In the genomic region with DNA sequence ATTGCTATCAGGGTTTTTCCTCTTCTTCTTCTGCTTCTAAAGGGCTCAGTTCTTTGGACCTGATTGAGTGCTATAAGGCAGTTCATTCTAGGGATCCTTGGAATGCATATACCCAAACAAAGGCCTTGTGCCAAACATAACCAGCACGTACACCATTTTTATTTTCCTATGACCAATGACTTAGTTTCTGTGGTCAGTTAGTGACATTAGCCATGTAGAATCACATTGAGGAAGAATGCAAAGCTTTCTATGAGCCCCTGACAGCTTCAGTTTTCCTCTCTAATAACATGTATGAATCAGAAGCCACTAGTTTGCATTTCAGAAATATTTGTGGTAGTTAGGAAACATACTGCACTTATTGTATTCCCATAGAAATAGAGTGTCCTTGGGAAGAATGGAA, we compare ENCODE assay signal across 19 cellular contexts.
DNase-seq lines count a peak whose midpoint lies in the region; ATAC-seq and TF ChIP-seq lines count a peak whose summit lies in the region.
"Had no signal": no experiment of that assay in that cellular context is flagged by ENCODE, and none has a peak within 500 bp of the region (broad histone marks: within the 10 kb centered on the region; RNA-seq: fewer than 3 reads in every experiment).

No MANE protein-coding gene starts in this region.

- no peak overlapping the region for H3K4me3 Mint-ChIP-seq in mesothelial cell of epicardium
- H3K4me3 Mint-ChIP-seq: activated naive CD4-positive, alpha-beta T cell treated with anti-CD3 and anti-CD28 coated beads, Interleukin-2, amount 10 ng/mL, durations not matched to agents 7 days and 5 days; immature natural killer cell had no signal

- no peaks in the 10 kb centered on the region for H3K36me3 Mint-ChIP-seq in mesothelial cell of epicardium
- H3K36me3 Mint-ChIP-seq: activated naive CD4-positive, alpha-beta T cell treated with anti-CD3 and anti-CD28 coated beads, Interleukin-2, amount 10 ng/mL, durations not matched to agents 7 days and 5 days; immature natural killer cell had no signal

- peaks cover 9% of the 10 kb centered on the region for H3K27me3 ChIP-seq in BJ (ENCODE audit: control insufficient read depth, insufficient read depth, low read length)
- H3K27me3 ChIP-seq: colonic mucosa, esophagus squamous epithelium, upper lobe of right lung had no signal

- POLR2A ChIA-PET in BJ (lab: Charles Lee) = interaction anchor here (0.6 kb wide), 1 partner anchor 338 kb away, joined by 5 read pairs; a partner anchor contains a TSS

- no peaks in the 10 kb centered on the region for H3K36me3 ChIP-seq in BJ (ENCODE audit: control insufficient read depth, insufficient read depth, low read length)
- H3K36me3 ChIP-seq: colonic mucosa, esophagus squamous epithelium, SJCRH30, upper lobe of right lung had no signal

- DNase-seq in BJ (ENCODE audit: low read depth) (peak; percentile 85), NCI-H226 (peak; percentile 51), dedifferentiated amniotic fluid mesenchymal stem cell (ENCODE audit: extremely low spot score) (peak; percentile 68), non-pigmented ciliary epithelial cell (ENCODE audit: low read depth) (peak; percentile 80), mesothelial cell of epicardium (ENCODE audit: low spot score in 2 of 2, unreplicated experiment in 2 of 2) (no peak)
- DNase-seq: activated naive CD4-positive, alpha-beta T cell treated with anti-CD3 and anti-CD28 coated beads, Interleukin-2, amount 10 ng/mL, durations not matched to agents 7 days and 5 days; C1 segment of cervical spinal cord; colonic mucosa; DND-41; esophagus squamous epithelium; immature natural killer cell; NCI-H1930; stimulated activated CD4-positive, alpha-beta T cell treated with anti-CD3 and anti-CD28 coated beads, Interleukin-2, amount 100 ng/mL, for 24 hours; upper lobe of right lung had no signal

- no peaks in the 10 kb centered on the region for H3K9me3 Mint-ChIP-seq in mesothelial cell of epicardium
- H3K9me3 Mint-ChIP-seq: activated naive CD4-positive, alpha-beta T cell treated with anti-CD3 and anti-CD28 coated beads, Interleukin-2, amount 10 ng/mL, durations not matched to agents 7 days and 5 days had no signal

- H3K4me1 Mint-ChIP-seq in mesothelial cell of epicardium = peaks cover 2% of the 10 kb centered on the region
- H3K4me1 Mint-ChIP-seq: activated naive CD4-positive, alpha-beta T cell treated with anti-CD3 and anti-CD28 coated beads, Interleukin-2, amount 10 ng/mL, durations not matched to agents 7 days and 5 days; immature natural killer cell had no signal

- no peak for ATAC-seq in GM18867 (IDR thresholded peaks at IDR 0.05; ENCODE audit: unreplicated experiment)
- no peak for ATAC-seq in GM18519 (IDR thresholded peaks at IDR 0.05; ENCODE audit: low FRiP score, unreplicated experiment)
- ATAC-seq in HG02870 (IDR thresholded peaks at IDR 0.05; ENCODE audit: unreplicated experiment) = no peak
- ATAC-seq: upper lobe of right lung had no signal

- H3K4me3 ChIP-seq in BJ (ENCODE audit: low read depth, low read length) = no peak overlapping the region
- H3K4me3 ChIP-seq: colonic mucosa, esophagus squamous epithelium, SJCRH30, upper lobe of right lung had no signal

- H3K27ac Mint-ChIP-seq in mesothelial cell of epicardium = no peak overlapping the region
- H3K27ac Mint-ChIP-seq: activated naive CD4-positive, alpha-beta T cell treated with anti-CD3 and anti-CD28 coated beads, Interleukin-2, amount 10 ng/mL, durations not matched to agents 7 days and 5 days; immature natural killer cell; progenitor cell of endocrine pancreas had no signal

- CTCF ChIA-PET in BJ (lab: Yijun Ruan, JAX) = interaction anchor here (1.0 to 3.0 kb wide), 2 partner anchors 10 to 251 kb away, joined by 4 to 12 read pairs; no protein-coding TSS in a partner anchor

- TF ChIP-seq CTCF in BJ (IDR thresholded peaks at IDR 0.05; ENCODE audit: insufficient read depth, low read depth, low read length) (no peak), mesothelial cell of epicardium (IDR thresholded peaks at IDR 0.05; ENCODE audit: unreplicated experiment) (no peak)

- peaks cover 1% of the 10 kb centered on the region for H3K27me3 Mint-ChIP-seq in mesothelial cell of epicardium (ENCODE audit: low read depth)
- H3K27me3 Mint-ChIP-seq: progenitor cell of endocrine pancreas had no signal

Comparison
In these comparisons a context has a peak if more than half of its experiments do, and no peak if none do; other contexts are left out.
1. DNase-seq: peak in BJ (single experiment), NCI-H226 (single experiment), dedifferentiated amniotic fluid mesenchymal stem cell (single experiment) and non-pigmented ciliary epithelial cell (single experiment); none in mesothelial cell of epicardium (0 of 2).